8 cellular contexts compared by ENCODE assay signal in the genomic region with DNA sequence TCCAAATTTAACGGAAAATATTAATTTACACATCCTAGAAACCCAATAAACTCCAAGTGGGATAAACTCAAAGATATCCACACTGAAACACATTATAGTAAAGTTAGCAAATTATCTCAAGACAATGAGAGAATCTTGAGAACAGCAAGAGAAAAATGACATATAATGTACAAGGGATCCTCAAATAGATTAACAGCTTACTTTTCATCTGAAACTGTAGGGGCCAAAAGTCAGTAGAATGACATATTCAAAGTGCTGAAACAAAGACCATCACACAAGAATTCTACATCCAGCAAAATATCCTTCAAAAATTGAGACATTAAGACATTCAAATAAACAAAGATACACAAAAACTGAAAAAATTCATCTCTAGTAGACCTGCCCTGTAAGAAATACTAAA.
"Had no signal": no experiment of that assay in that cellular context is flagged by ENCODE, and none has a peak within 500 bp of the region (broad histone marks: within the 10 kb centered on the region; RNA-seq: fewer than 3 reads in every experiment).

No MANE protein-coding gene starts in this region.

- FAIRE-seq: G401.6, GM12878, GM12891, GM12892, GM18507, GM19239 had no signal

- H3K4me3 ChIP-seq: GM12878 had no signal

- ATAC-seq: GM12878 had no signal

- DNase-seq: GDM1, GF-D8 had no signal
